In the genomic region with DNA sequence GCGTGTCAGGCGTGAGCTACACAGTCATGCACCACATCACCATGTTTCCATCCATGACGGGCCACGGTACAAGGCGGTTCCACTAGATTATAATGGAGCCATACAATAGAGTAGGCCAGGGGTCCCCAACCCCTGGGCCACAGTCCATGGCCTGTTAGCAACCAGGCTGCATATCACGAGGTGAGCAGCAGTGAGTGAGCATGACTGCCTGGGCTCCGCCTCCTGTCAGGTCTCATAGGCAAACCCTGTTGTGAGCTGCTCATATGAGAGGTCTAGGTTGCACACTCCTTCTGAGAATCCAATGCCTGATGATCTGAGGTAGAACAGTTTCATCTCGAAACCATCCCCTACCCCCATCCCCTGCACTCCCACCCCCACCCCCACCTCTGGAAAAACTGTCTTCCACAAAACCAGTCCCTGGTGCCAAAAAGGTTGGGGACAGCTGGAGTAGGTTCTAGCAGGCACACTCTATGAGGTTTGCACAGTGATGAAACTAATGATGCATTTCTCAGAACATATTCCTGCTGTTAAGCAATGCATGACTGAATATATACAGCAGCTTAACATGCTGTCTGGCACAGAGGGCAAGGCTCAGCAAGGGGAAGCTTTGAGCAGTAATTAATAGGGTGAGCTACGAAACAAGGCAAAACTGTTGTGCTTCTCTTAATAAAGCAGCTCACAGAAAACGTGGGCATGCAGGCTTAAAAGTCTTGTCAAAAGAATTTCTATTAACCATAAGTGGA, we compare ENCODE assay signal across 23 cellular contexts.
A peak's percentile ranks its signal among the peaks of the same experiment; 100 is the strongest.
DNase-seq lines count a peak whose midpoint lies in the region; ATAC-seq and TF ChIP-seq lines count a peak whose summit lies in the region.
"Had no signal": no experiment of that assay in that cellular context is flagged by ENCODE, and none has a peak within 500 bp of the region (broad histone marks: within the 10 kb centered on the region; RNA-seq: fewer than 3 reads in every experiment).

No MANE protein-coding gene starts in this region.

- no peaks in the 10 kb centered on the region for H3K27me3 ChIP-seq in cardiac muscle cell
- H3K27me3 ChIP-seq: spleen had no signal

- intact Hi-C loops in Right ventricle myocardium inferior (cut with DNase I) = no loop called here
- intact Hi-C loops in left colon (cut with DNase I, micrococcal nuclease) = no loop called here

- peaks cover 40% of the 10 kb centered on the region for H3K36me3 Mint-ChIP-seq in nephron (ENCODE audit: low read depth)

- no peaks in the 10 kb centered on the region for H3K27me3 Mint-ChIP-seq in nephron (ENCODE audit: low read depth)
- H3K27me3 Mint-ChIP-seq: activated naive CD4-positive, alpha-beta T cell treated with anti-CD3 and anti-CD28 coated beads, Interleukin-2, amount 10 ng/mL, durations not matched to agents 7 days and 5 days had no signal

- H3K4me3 Mint-ChIP-seq in nephron = no peak overlapping the region
- H3K4me3 Mint-ChIP-seq: activated naive CD4-positive, alpha-beta T cell treated with anti-CD3 and anti-CD28 coated beads, Interleukin-2, amount 10 ng/mL, durations not matched to agents 7 days and 5 days; neural crest cell had no signal

- peaks cover 10% of the 10 kb centered on the region for H3K36me3 ChIP-seq in cardiac muscle cell

- H3K4me1 Mint-ChIP-seq in nephron = peaks cover 66% of the 10 kb centered on the region
- H3K4me1 Mint-ChIP-seq: activated naive CD4-positive, alpha-beta T cell treated with anti-CD3 and anti-CD28 coated beads, Interleukin-2, amount 10 ng/mL, durations not matched to agents 7 days and 5 days had no signal

- TF ChIP-seq CTCF in cardiac muscle cell (IDR thresholded peaks at IDR 0.05; ENCODE audit: low read depth, low read length) = no peak
- no peak for TF ChIP-seq CTCF in nephron (IDR thresholded peaks at IDR 0.05; ENCODE audit: unreplicated experiment in 3 of 3)

- DNase-seq in cardiac muscle cell (ENCODE audit: low read depth in 1 of 2, low spot score in 1 of 2) (peak in 1 of 2 donors; percentile 44), Right ventricle myocardium inferior (ENCODE audit: missing footprints) (no peak), fibroblast of gingiva (ENCODE audit: low read depth) (peak; percentile 54), left colon (no peak), NOMO-1 treated with DMSO at 0.1 percent for 48 hours (lab: John Stamatoyannopoulos, UW; ENCODE audit: unreplicated experiment) (no peak), COLO668 (lab: John Stamatoyannopoulos, UW; ENCODE audit: unreplicated experiment) (no peak)
- DNase-seq: ACHN; activated naive CD4-positive, alpha-beta T cell treated with anti-CD3 and anti-CD28 coated beads, Interleukin-2, amount 10 ng/mL, durations not matched to agents 7 days and 5 days; activated T-cell treated with anti-CD3 and anti-CD28 coated beads, Interleukin-2, amount 50 U/mL, for 48 hours; effector CD8-positive, alpha-beta T cell; NCI-H2029; NK-92 treated with Interleukin-12 subunit alpha and Interleukin-12 subunit beta, amount 100 ng/mL, for 24 hours; spleen; stimulated activated CD4-positive, alpha-beta T cell treated with anti-CD3 and anti-CD28 coated beads, Interleukin-4, amount 100 ng/mL, for 4 hours; SW 1271 had no signal

- ATAC-seq in Right ventricle myocardium inferior (no peak), left colon (no peak), GM18868 (IDR thresholded peaks at IDR 0.05; ENCODE audit: unreplicated experiment) (no peak)
- ATAC-seq: esophagus mucosa, GM12878, K562, left lobe of liver had no signal

- H3K27ac Mint-ChIP-seq in nephron = peak overlapping the region; percentile 83 to 90 (median 85)
- H3K27ac Mint-ChIP-seq: activated naive CD4-positive, alpha-beta T cell treated with anti-CD3 and anti-CD28 coated beads, Interleukin-2, amount 10 ng/mL, durations not matched to agents 7 days and 5 days had no signal

- H3K9me3 ChIP-seq in cardiac muscle cell (ENCODE audit: low read depth) = no peaks in the 10 kb centered on the region
- H3K9me3 ChIP-seq: spleen had no signal

- H3K4me1 ChIP-seq in cardiac muscle cell (ENCODE audit: low read depth) = no peaks in the 10 kb centered on the region

- H3K4me3 ChIP-seq in cardiac muscle cell = no peak overlapping the region
- H3K4me3 ChIP-seq: GM12878, K562, spleen had no signal

- no peaks in the 10 kb centered on the region for H3K9me3 Mint-ChIP-seq in nephron
- H3K9me3 Mint-ChIP-seq: activated naive CD4-positive, alpha-beta T cell treated with anti-CD3 and anti-CD28 coated beads, Interleukin-2, amount 10 ng/mL, durations not matched to agents 7 days and 5 days; neural crest cell had no signal

- peak overlapping the region; percentile 44 for H3K27ac ChIP-seq in cardiac muscle cell
- H3K27ac ChIP-seq: C4-2B had no signal
